ENCODE assay signal across 1 cellular context in the genomic region with DNA sequence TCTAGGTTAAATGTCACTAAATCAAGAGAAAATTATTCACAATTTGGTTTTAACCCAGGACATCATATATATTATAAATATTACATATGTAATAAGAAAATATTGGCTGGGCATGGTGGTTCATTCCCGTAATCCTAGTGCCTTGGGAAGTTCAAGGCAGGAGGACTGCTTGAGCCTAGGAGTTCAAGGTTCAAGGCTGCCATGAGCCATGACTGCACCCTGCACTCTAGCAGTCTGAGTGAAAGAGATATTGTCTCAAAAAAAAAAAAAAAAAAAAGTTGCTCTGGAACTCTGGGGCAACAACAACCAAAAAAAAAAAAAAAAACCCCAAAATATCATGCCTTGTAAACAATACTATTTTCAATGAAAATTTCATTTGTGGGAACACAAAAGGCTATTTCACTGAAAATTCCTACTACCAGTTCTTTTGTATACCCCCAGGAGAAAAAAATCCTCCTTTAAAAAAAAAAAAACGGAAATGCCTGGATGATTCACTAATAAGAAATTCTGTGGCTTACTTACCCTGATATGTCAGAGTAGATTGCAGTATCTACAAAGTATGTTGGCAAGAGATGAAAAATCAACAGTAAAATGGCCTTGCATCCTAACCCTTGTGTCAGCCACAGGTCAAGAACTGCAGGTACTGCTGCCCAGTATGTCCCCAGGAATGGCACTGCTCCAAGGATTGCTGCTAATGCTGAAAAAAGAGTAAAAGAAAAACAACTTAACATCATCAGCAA.
TF ChIP-seq lines count a peak whose summit lies in the region.

No MANE protein-coding gene starts in this region.

TF ChIP-seq in endothelial cell of umbilical vein, 7 proteins besides CTCF, POLR2A, EP300 and RAD21 (continued from another document):
- TF ChIP-seq, protein P1, sequence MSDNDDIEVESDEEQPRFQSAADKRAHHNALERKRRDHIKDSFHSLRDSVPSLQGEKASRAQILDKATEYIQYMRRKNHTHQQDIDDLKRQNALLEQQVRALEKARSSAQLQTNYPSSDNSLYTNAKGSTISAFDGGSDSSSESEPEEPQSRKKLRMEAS (IDR thresholded peaks at IDR 0.05; ENCODE audit: insufficient read depth, insufficient read length), result no peak
- peak; percentile 76 for TF ChIP-seq POLR2AphosphoS5 (IDR thresholded peaks at IDR 0.05; ENCODE audit: insufficient read depth, low read depth, low read length)
TF ChIP-seq in endothelial cell of umbilical vein: peak in this region for 4.
